ENCODE assay signal across 1 cellular context in the genomic region with DNA sequence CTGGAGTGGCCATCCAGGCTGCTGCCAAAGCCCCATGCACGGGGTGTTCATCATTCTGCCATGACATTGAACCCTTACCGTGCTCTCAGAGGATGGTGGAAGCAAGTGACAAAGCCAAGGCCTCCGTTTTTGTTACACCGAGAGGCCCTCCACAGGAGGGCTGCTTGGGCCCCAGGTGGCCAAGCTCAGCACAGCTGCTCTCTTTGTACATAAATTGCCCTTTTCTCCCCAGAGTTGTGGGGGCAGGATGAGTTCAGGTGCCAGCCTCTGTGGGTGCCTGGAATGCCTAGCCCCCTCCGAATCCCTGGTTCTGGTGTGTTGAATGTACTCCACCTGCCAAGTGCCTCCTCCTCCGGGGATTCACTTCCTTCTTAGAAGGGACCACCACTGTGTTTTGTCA.
TF ChIP-seq lines count a peak whose summit lies in the region.

No MANE protein-coding gene starts in this region.

TF ChIP-seq in HCT116, 20 proteins besides CTCF, POLR2A, EP300 and RAD21 (continued from another document):
- TF ChIP-seq, protein P1, sequence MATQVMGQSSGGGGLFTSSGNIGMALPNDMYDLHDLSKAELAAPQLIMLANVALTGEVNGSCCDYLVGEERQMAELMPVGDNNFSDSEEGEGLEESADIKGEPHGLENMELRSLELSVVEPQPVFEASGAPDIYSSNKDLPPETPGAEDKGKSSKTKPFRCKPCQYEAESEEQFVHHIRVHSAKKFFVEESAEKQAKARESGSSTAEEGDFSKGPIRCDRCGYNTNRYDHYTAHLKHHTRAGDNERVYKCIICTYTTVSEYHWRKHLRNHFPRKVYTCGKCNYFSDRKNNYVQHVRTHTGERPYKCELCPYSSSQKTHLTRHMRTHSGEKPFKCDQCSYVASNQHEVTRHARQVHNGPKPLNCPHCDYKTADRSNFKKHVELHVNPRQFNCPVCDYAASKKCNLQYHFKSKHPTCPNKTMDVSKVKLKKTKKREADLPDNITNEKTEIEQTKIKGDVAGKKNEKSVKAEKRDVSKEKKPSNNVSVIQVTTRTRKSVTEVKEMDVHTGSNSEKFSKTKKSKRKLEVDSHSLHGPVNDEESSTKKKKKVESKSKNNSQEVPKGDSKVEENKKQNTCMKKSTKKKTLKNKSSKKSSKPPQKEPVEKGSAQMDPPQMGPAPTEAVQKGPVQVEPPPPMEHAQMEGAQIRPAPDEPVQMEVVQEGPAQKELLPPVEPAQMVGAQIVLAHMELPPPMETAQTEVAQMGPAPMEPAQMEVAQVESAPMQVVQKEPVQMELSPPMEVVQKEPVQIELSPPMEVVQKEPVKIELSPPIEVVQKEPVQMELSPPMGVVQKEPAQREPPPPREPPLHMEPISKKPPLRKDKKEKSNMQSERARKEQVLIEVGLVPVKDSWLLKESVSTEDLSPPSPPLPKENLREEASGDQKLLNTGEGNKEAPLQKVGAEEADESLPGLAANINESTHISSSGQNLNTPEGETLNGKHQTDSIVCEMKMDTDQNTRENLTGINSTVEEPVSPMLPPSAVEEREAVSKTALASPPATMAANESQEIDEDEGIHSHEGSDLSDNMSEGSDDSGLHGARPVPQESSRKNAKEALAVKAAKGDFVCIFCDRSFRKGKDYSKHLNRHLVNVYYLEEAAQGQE (IDR thresholded peaks at IDR 0.05; ENCODE audit: low read depth): no peak
- TF ChIP-seq EGR1 (IDR thresholded peaks at IDR 0.05; ENCODE audit: low read depth) (no peak), FOSL1 (IDR thresholded peaks at IDR 0.05; ENCODE audit: low read depth) (no peak), JUND (IDR thresholded peaks at IDR 0.05) (no peak), SRF (IDR thresholded peaks at IDR 0.05; ENCODE audit: low read depth) (no peak), ELF1 (IDR thresholded peaks at IDR 0.05; ENCODE audit: borderline replicate concordance, low read depth) (no peak), YY1 (IDR thresholded peaks at IDR 0.05; ENCODE audit: extremely low read depth, insufficient replicate concordance, low read depth, low read length) (no peak), SIN3A (IDR thresholded peaks at IDR 0.05; ENCODE audit: low read depth) (no peak), ZNF274 (IDR thresholded peaks at IDR 0.05; ENCODE audit: low read depth, low read length) (no peak), CBX3 (IDR thresholded peaks at IDR 0.05; ENCODE audit: low read depth) (no peak), ZFX (IDR thresholded peaks at IDR 0.05) (no peak)
- TF ChIP-seq, protein P2, sequence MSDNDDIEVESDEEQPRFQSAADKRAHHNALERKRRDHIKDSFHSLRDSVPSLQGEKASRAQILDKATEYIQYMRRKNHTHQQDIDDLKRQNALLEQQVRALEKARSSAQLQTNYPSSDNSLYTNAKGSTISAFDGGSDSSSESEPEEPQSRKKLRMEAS (IDR thresholded peaks at IDR 0.05): no peak
TF ChIP-seq in HCT116: peak in this region for 0.
